In genomic region chr1:244451539-244451950, GRCh38 we compare ENCODE assay signal across 2 cellular contexts.
A peak's percentile ranks its signal among the peaks of the same experiment; 100 is the strongest.
TF ChIP-seq lines count a peak whose summit lies in the region.

Gene ADSS2 (minus strand): TSS chr1:244451909. CDS start chr1:244451817, 92 bp downstream.

TF ChIP-seq in HEK293, 187 proteins besides CTCF, POLR2A, EP300 and RAD21 (continued from another document and continues in another):
- TF ChIP-seq ZNF777 (tag by site-specific recombination; IDR thresholded peaks at IDR 0.05; ENCODE audit: borderline replicate concordance) (no peak), IKZF3 (tag by site-specific recombination; IDR thresholded peaks at IDR 0.05) (no peak), ZNF654 (tag by site-specific recombination; IDR thresholded peaks at IDR 0.05; ENCODE audit: low read depth) (no peak), ZNF423 (tag by site-specific recombination; IDR thresholded peaks at IDR 0.05) (no peak), ZNF585B (tag by site-specific recombination; IDR thresholded peaks at IDR 0.05) (no peak), ZFP3 (tag by site-specific recombination; IDR thresholded peaks at IDR 0.05; ENCODE audit: low read depth) (no peak), ZNF239 (tag by site-specific recombination; IDR thresholded peaks at IDR 0.05) (no peak), SP7 (tag by site-specific recombination; IDR thresholded peaks at IDR 0.05) (peak; percentile 72), ZNF37A (tag by site-specific recombination; IDR thresholded peaks at IDR 0.05) (no peak), ZNF169 (tag by site-specific recombination; IDR thresholded peaks at IDR 0.05) (no peak), PRDM6 (tag by site-specific recombination; IDR thresholded peaks at IDR 0.05) (no peak), ZBTB7A (tag by site-specific recombination; IDR thresholded peaks at IDR 0.05; ENCODE audit: low read depth) (peak; percentile 70; the same call in 1 of the 2 replicates), ZBTB1 (tag by site-specific recombination; IDR thresholded peaks at IDR 0.05) (no peak), ZNF350 (tag by site-specific recombination; IDR thresholded peaks at IDR 0.05) (no peak), YY1 (tag by site-specific recombination; IDR thresholded peaks at IDR 0.05) (peak; percentile 69), ZNF658 (tag by site-specific recombination; IDR thresholded peaks at IDR 0.05) (no peak), ZNF146 (tag by site-specific recombination; IDR thresholded peaks at IDR 0.05) (peak; percentile 25; the same call in 1 of the 2 replicates), ZSCAN4 (tag by site-specific recombination; IDR thresholded peaks at IDR 0.05) (peak; percentile 43), ZBTB48 (tag by site-specific recombination; IDR thresholded peaks at IDR 0.05) (no peak; the same call in none of the 2 replicates), ZFP37 (tag by site-specific recombination; IDR thresholded peaks at IDR 0.05) (peak; percentile 98; the same call in 1 of the 2 replicates), ZNF645 (tag by site-specific recombination; IDR thresholded peaks at IDR 0.05) (0 out of 2 replicates have a peak, but pooled peaks have one; percentile 28), ZSCAN18 (tag by site-specific recombination; IDR thresholded peaks at IDR 0.05) (no peak), ZBTB6 (tag by site-specific recombination; IDR thresholded peaks at IDR 0.05) (no peak), RBAK (tag by site-specific recombination; IDR thresholded peaks at IDR 0.05) (no peak), ZNF548 (tag by site-specific recombination; IDR thresholded peaks at IDR 0.05) (no peak), ZNF513 (tag by site-specific recombination; IDR thresholded peaks at IDR 0.05) (no peak)

TF ChIP-seq in HepG2, 621 proteins besides CTCF, POLR2A, EP300 and RAD21 (continued from another document and continues in another):
- TF ChIP-seq GABPA (IDR thresholded peaks at IDR 0.05; ENCODE audit: low read depth, low read length) = no peak
- no peak for TF ChIP-seq GABPA (CRISPR knock-in tag; IDR thresholded peaks at IDR 0.05; ENCODE audit: low read depth)
- TF ChIP-seq GZF1 (CRISPR knock-in tag; IDR thresholded peaks at IDR 0.05) = no peak
- no peak for TF ChIP-seq ZNF749 (CRISPR knock-in tag; IDR thresholded peaks at IDR 0.05; ENCODE audit: borderline replicate concordance)
- peak; percentile 81; the same call in 1 of the 2 replicates for TF ChIP-seq MTF2 (CRISPR knock-in tag; IDR thresholded peaks at IDR 0.05; ENCODE audit: borderline replicate concordance)
- no peak for TF ChIP-seq ZBTB49 (CRISPR knock-in tag; IDR thresholded peaks at IDR 0.05; ENCODE audit: borderline replicate concordance)
- TF ChIP-seq ZNF333 (CRISPR knock-in tag; IDR thresholded peaks at IDR 0.05; ENCODE audit: borderline replicate concordance) = no peak; the same call in 1 of the 2 replicates
- TF ChIP-seq KIAA2018 (CRISPR knock-in tag; IDR thresholded peaks at IDR 0.05; ENCODE audit: borderline replicate concordance) = no peak
- TF ChIP-seq TCF7L2 (IDR thresholded peaks at IDR 0.05; ENCODE audit: low read depth, low read length) = no peak
- no peak; the same call in 1 of the 2 replicates for TF ChIP-seq BCL6 (CRISPR knock-in tag; IDR thresholded peaks at IDR 0.05)
- TF ChIP-seq PAWR (CRISPR knock-in tag; IDR thresholded peaks at IDR 0.05; ENCODE audit: borderline replicate concordance) = no peak
- TF ChIP-seq NFKB2 (CRISPR knock-in tag; IDR thresholded peaks at IDR 0.05; ENCODE audit: borderline replicate concordance) = peak; percentile 66; the same call in 1 of the 2 replicates
- TF ChIP-seq MTA3 (CRISPR knock-in tag; IDR thresholded peaks at IDR 0.05) = no peak
- no peak for TF ChIP-seq TFE3 (CRISPR knock-in tag; IDR thresholded peaks at IDR 0.05)
- no peak; the same call in 1 of the 2 replicates for TF ChIP-seq ZNF816 (CRISPR knock-in tag; IDR thresholded peaks at IDR 0.05; ENCODE audit: borderline replicate concordance)
- peak; percentile 52; the same call in 1 of the 2 replicates for TF ChIP-seq ZNF446 (CRISPR knock-in tag; IDR thresholded peaks at IDR 0.05)
- no peak for TF ChIP-seq SNAPC2 (CRISPR knock-in tag; IDR thresholded peaks at IDR 0.05)
- TF ChIP-seq ZNF598 (CRISPR knock-in tag; IDR thresholded peaks at IDR 0.05; ENCODE audit: borderline replicate concordance) = no peak
- TF ChIP-seq ZNF687 (CRISPR knock-in tag; IDR thresholded peaks at IDR 0.05) = peak; percentile 91
- no peak for TF ChIP-seq SMAD1 (CRISPR knock-in tag; IDR thresholded peaks at IDR 0.05; ENCODE audit: borderline replicate concordance, low read depth)
- TF ChIP-seq GTF2F1 (IDR thresholded peaks at IDR 0.05; ENCODE audit: low read length) = no peak
- TF ChIP-seq MIER2 (CRISPR knock-in tag; IDR thresholded peaks at IDR 0.05) = no peak
- peak; percentile 80 for TF ChIP-seq RBM39 (IDR thresholded peaks at IDR 0.05; ENCODE audit: low read depth, low read length, poor library complexity, severe bottlenecking)
- peak; percentile 25; the same call in 1 of the 2 replicates for TF ChIP-seq PRDM15 (CRISPR knock-in tag; IDR thresholded peaks at IDR 0.05)
- TF ChIP-seq ZNF589 (CRISPR knock-in tag; conservative IDR thresholded peaks at IDR 0.05) = peak; percentile 91; the same call in 1 of the 2 replicates
